Comparison of ENCODE assay signal across 11 cellular contexts in the genomic region with DNA sequence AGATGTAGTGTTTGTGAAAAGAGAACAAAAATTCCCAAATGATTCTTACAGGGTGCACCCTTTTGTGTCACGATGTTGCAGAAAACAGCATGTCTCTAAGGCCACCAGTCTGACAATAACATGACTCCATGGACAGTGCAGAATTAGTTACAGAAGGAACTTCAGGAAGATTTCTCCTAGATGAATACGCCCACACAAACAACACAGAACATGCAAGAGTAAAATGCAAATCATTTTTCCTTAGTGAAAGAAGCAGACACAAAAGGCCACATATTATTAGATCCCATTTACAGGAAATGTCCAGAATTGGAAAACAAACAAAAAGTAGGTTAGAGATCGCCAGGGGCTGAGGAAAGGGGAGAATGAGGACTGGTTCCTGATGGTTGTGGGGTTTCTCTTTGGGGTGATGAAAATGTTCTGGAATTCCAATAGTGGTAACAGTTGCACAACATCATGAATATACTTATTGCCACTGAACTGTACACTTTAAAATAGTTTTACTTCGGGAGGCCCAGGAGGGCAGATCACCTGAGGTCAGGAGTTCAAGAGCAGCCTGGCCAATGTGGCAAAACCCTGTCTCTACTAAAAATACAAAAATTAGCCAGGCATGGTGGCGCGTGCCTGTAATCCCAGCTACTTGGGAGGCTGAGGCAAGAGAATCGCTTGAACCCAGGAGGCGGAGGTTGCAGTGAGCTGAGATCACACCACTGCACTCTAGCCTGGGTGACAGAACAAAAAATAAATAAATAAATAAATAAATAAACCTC. TPM values are rescaled to one million over a fixed set of nuclear protein-coding genes. Genes with fewer than 3 reads are reported as not detected.
DNase-seq lines count a peak whose midpoint lies in the region; ATAC-seq and TF ChIP-seq lines count a peak whose summit lies in the region.
"Had no signal": no experiment of that assay in that cellular context is flagged by ENCODE, and none has a peak within 500 bp of the region (broad histone marks: within the 10 kb centered on the region; RNA-seq: fewer than 3 reads in every experiment).

No MANE protein-coding gene starts in this region.

- CTCF ChIA-PET in activated CD4-positive, alpha-beta T cell treated with anti-CD3 and anti-CD28 coated beads, Interleukin-2, amount 10 ng/mL, durations not matched to agents 7 days and 5 days (lab: Charles Lee), result interaction anchor here (0.7 kb wide), 1 partner anchor 25 kb away, joined by 4 read pairs; no protein-coding TSS in a partner anchor
- CTCF ChIA-PET in activated CD4-positive, alpha-beta memory T cell treated with anti-CD3 and anti-CD28 coated beads for 36 hours (lab: Charles Lee), result interaction anchor here (1.8 kb wide), 1 partner anchor 24 kb away, joined by 5 read pairs; no protein-coding TSS in a partner anchor

- H3K4me1 ChIP-seq in spleen, result peaks cover 52 to 98% (median 83%) of the 10 kb centered on the region in 6 donors

- peak overlapping the region; percentile 72 for H3K27ac Mint-ChIP-seq in activated CD4-positive, alpha-beta T cell treated with anti-CD3 and anti-CD28 coated beads, Interleukin-2, amount 10 ng/mL, durations not matched to agents 7 days and 5 days
- H3K27ac Mint-ChIP-seq in activated CD4-positive, alpha-beta memory T cell treated with anti-CD3 and anti-CD28 coated beads for 36 hours, result peak overlapping the region; percentile 87
- H3K27ac Mint-ChIP-seq in endothelial cell (ENCODE audit: unreplicated experiment), result peak overlapping the region; percentile 28
- H3K27ac Mint-ChIP-seq in stimulated activated memory B cell treated with anti-CD40 and anti-IgM and Interleukin-4, amounts not matched to agents 10 μg/mL and 1 μg/mL and 100 μg/mL, for 72 hours, result no peak overlapping the region

- no peak for TF ChIP-seq CTCF in endothelial cell (IDR thresholded peaks at IDR 0.05; ENCODE audit: unreplicated experiment)
- no peak for TF ChIP-seq CTCF in spleen (IDR thresholded peaks at IDR 0.05 in 8 of 11, conservative IDR thresholded peaks at IDR 0.05 in 3 of 11)

- no peaks in the 10 kb centered on the region for H3K27me3 Mint-ChIP-seq in activated CD4-positive, alpha-beta T cell treated with anti-CD3 and anti-CD28 coated beads, Interleukin-2, amount 10 ng/mL, durations not matched to agents 7 days and 5 days
- no peaks in the 10 kb centered on the region for H3K27me3 Mint-ChIP-seq in activated CD4-positive, alpha-beta memory T cell treated with anti-CD3 and anti-CD28 coated beads for 36 hours
- peaks cover 1% of the 10 kb centered on the region for H3K27me3 Mint-ChIP-seq in endothelial cell (ENCODE audit: unreplicated experiment)
- no peaks in the 10 kb centered on the region for H3K27me3 Mint-ChIP-seq in stimulated activated memory B cell treated with anti-CD40 and anti-IgM and Interleukin-4, amounts not matched to agents 10 μg/mL and 1 μg/mL and 100 μg/mL, for 72 hours

- no peak for TF ChIP-seq POLR2A in spleen (IDR thresholded peaks at IDR 0.05)

- no peaks in the 10 kb centered on the region for H3K9me3 Mint-ChIP-seq in activated CD4-positive, alpha-beta T cell treated with anti-CD3 and anti-CD28 coated beads, Interleukin-2, amount 10 ng/mL, durations not matched to agents 7 days and 5 days
- no peaks in the 10 kb centered on the region for H3K9me3 Mint-ChIP-seq in activated CD4-positive, alpha-beta memory T cell treated with anti-CD3 and anti-CD28 coated beads for 36 hours
- H3K9me3 Mint-ChIP-seq in endothelial cell (ENCODE audit: unreplicated experiment), result no peaks in the 10 kb centered on the region
- peaks cover 2% of the 10 kb centered on the region for H3K9me3 Mint-ChIP-seq in stimulated activated memory B cell treated with anti-CD40 and anti-IgM and Interleukin-4, amounts not matched to agents 10 μg/mL and 1 μg/mL and 100 μg/mL, for 72 hours

- DNase-seq in activated CD4-positive, alpha-beta T cell treated with anti-CD3 and anti-CD28 coated beads, Interleukin-2, amount 10 ng/mL, durations not matched to agents 7 days and 5 days, result no peak
- DNase-seq in activated CD4-positive, alpha-beta T cell treated with anti-CD3 and anti-CD28 coated beads for 4 hours, result no peak
- DNase-seq in activated CD4-positive, alpha-beta memory T cell treated with anti-CD3 and anti-CD28 coated beads for 36 hours, result no peak
- DNase-seq in endothelial cell (ENCODE audit: low spot score), result no peak
- no peak for DNase-seq in spleen
- DNase-seq in NCI-H82 treated with DMSO at 0.1 percent for 48 hours (lab: John Stamatoyannopoulos, UW; ENCODE audit: unreplicated experiment), result no peak
- DNase-seq: ACHN, glutamatergic neuron, NCI-H748 treated with DMSO at 0.1 percent for 48 hours had no signal

- no peak for ATAC-seq in HG02973 (IDR thresholded peaks at IDR 0.05; ENCODE audit: unreplicated experiment)
- no peak for ATAC-seq in stimulated activated memory B cell treated with anti-CD40 and anti-IgM and Interleukin-4, amounts not matched to agents 10 μg/mL and 1 μg/mL and 100 μg/mL, for 72 hours

- H3K36me3 ChIP-seq in spleen, result peaks cover 0 to 44% (median 15%) of the 10 kb centered on the region in 6 donors

- H3K27ac ChIP-seq in spleen, result peak overlapping the region in 7 of 8 donors; percentile 2 to 100 (median 54)

- peak overlapping the region in 2 of 8 donors; percentile 0 to 36 for H3K4me3 ChIP-seq in spleen

- H3K4me3 Mint-ChIP-seq in activated CD4-positive, alpha-beta T cell treated with anti-CD3 and anti-CD28 coated beads, Interleukin-2, amount 10 ng/mL, durations not matched to agents 7 days and 5 days, result peak overlapping the region; percentile 74
- H3K4me3 Mint-ChIP-seq in activated CD4-positive, alpha-beta memory T cell treated with anti-CD3 and anti-CD28 coated beads for 36 hours, result peak overlapping the region; percentile 61
- no peak overlapping the region for H3K4me3 Mint-ChIP-seq in endothelial cell (ENCODE audit: unreplicated experiment)
- no peak overlapping the region for H3K4me3 Mint-ChIP-seq in stimulated activated memory B cell treated with anti-CD40 and anti-IgM and Interleukin-4, amounts not matched to agents 10 μg/mL and 1 μg/mL and 100 μg/mL, for 72 hours

- intact Hi-C loops in activated CD4-positive, alpha-beta memory T cell treated with anti-CD3 and anti-CD28 coated beads for 36 hours (cut with micrococcal nuclease), result no loop called here
- intact Hi-C loops in spleen (cut with DNase I; ENCODE audit: low total_unique reads), result no loop called here

- no peaks in the 10 kb centered on the region for H3K27me3 ChIP-seq in spleen (replicated peaks in 1 of 7)

- H3K36me3 Mint-ChIP-seq in activated CD4-positive, alpha-beta T cell treated with anti-CD3 and anti-CD28 coated beads, Interleukin-2, amount 10 ng/mL, durations not matched to agents 7 days and 5 days (ENCODE audit: low read depth), result peaks cover 81% of the 10 kb centered on the region
- peaks cover 68% of the 10 kb centered on the region for H3K36me3 Mint-ChIP-seq in activated CD4-positive, alpha-beta memory T cell treated with anti-CD3 and anti-CD28 coated beads for 36 hours
- H3K36me3 Mint-ChIP-seq in endothelial cell (ENCODE audit: low read depth, unreplicated experiment), result peaks cover 14% of the 10 kb centered on the region
- peaks cover 53% of the 10 kb centered on the region for H3K36me3 Mint-ChIP-seq in stimulated activated memory B cell treated with anti-CD40 and anti-IgM and Interleukin-4, amounts not matched to agents 10 μg/mL and 1 μg/mL and 100 μg/mL, for 72 hours

- H3K9me3 ChIP-seq in spleen, result no peaks in the 10 kb centered on the region

- POLR2A ChIA-PET in activated CD4-positive, alpha-beta T cell treated with anti-CD3 and anti-CD28 coated beads, Interleukin-2, amount 10 ng/mL, durations not matched to agents 7 days and 5 days (lab: Charles Lee), result interaction anchor here (0.7 kb wide), 1 partner anchor 8 kb away, joined by 3 read pairs; no protein-coding TSS in a partner anchor
- POLR2A ChIA-PET in activated CD4-positive, alpha-beta memory T cell treated with anti-CD3 and anti-CD28 coated beads for 36 hours (lab: Charles Lee), result no interaction called here

- 66 to 77% (median 68%) methylated on average over 8 of the region's 8 CpGs for WGBS in spleen, 5 donors

- H3K4me1 Mint-ChIP-seq in activated CD4-positive, alpha-beta T cell treated with anti-CD3 and anti-CD28 coated beads, Interleukin-2, amount 10 ng/mL, durations not matched to agents 7 days and 5 days, result peaks cover 73% of the 10 kb centered on the region
- H3K4me1 Mint-ChIP-seq in activated CD4-positive, alpha-beta memory T cell treated with anti-CD3 and anti-CD28 coated beads for 36 hours (ENCODE audit: low read depth), result peaks cover 72% of the 10 kb centered on the region
- H3K4me1 Mint-ChIP-seq in endothelial cell (ENCODE audit: unreplicated experiment), result peaks cover 29% of the 10 kb centered on the region
- H3K4me1 Mint-ChIP-seq in stimulated activated memory B cell treated with anti-CD40 and anti-IgM and Interleukin-4, amounts not matched to agents 10 μg/mL and 1 μg/mL and 100 μg/mL, for 72 hours, result peaks cover 62% of the 10 kb centered on the region

RNA-seq across cellular contexts. Expression of a gene that starts 10.2 kb away (rescaled TPM):
- total RNA-seq in activated CD4-positive, alpha-beta T cell treated with anti-CD3 and anti-CD28 coated beads, Interleukin-2, amount 10 ng/mL, durations not matched to agents 7 days and 5 days, result 100 to 1,000 TPM; 124 to 129 TPM
- 10 to 100 TPM; 99.3 to 99.6 TPM for total RNA-seq in activated CD4-positive, alpha-beta memory T cell treated with anti-CD3 and anti-CD28 coated beads for 36 hours
- total RNA-seq in endothelial cell (ENCODE audit: unreplicated experiment) (50.7 TPM), spleen (10 to 100 TPM; 53.4 to 82.4 (median 68.3) TPM)
- 10 to 100 TPM; 12.7 to 19.0 (median 13.0) TPM for polyA plus RNA-seq in spleen

Comparison
In these comparisons a context has a peak if more than half of its experiments do, and no peak if none do; other contexts are left out.
1. H3K4me3 Mint-ChIP-seq: peak in activated CD4-positive, alpha-beta T cell treated with anti-CD3 and anti-CD28 coated beads, Interleukin-2, amount 10 ng/mL, durations not matched to agents 7 days and 5 days (single experiment) and activated CD4-positive, alpha-beta memory T cell treated with anti-CD3 and anti-CD28 coated beads for 36 hours (single experiment); none in endothelial cell (single experiment) and stimulated activated memory B cell treated with anti-CD40 and anti-IgM and Interleukin-4, amounts not matched to agents 10 μg/mL and 1 μg/mL and 100 μg/mL, for 72 hours (single experiment).